Comparison of ENCODE assay signal across 1 cellular context in genomic region chr13:44141213-44141724, GRCh38.
TF ChIP-seq lines count a peak whose summit lies in the region.

No MANE protein-coding gene starts in this region.

TF ChIP-seq in HEK293, 187 proteins besides CTCF, POLR2A, EP300 and RAD21 (continued from another document):
- TF ChIP-seq ZSCAN18 (tag by site-specific recombination; IDR thresholded peaks at IDR 0.05) (no peak), TSHZ1 (tag by site-specific recombination; IDR thresholded peaks at IDR 0.05; ENCODE audit: borderline replicate concordance) (no peak), ZNF311 (tag by site-specific recombination; IDR thresholded peaks at IDR 0.05; ENCODE audit: borderline replicate concordance) (no peak), ZNF518A (tag by site-specific recombination; conservative IDR thresholded peaks at IDR 0.05; ENCODE audit: low read depth) (no peak), ZNF248 (tag by site-specific recombination; IDR thresholded peaks at IDR 0.05) (no peak), ZNF350 (tag by site-specific recombination; IDR thresholded peaks at IDR 0.05) (no peak), ZNF398 (tag by site-specific recombination; IDR thresholded peaks at IDR 0.05) (no peak)
